ENCODE assay signal across 13 cellular contexts in genomic region chr17:19720631-19721426, GRCh38. TPM values are rescaled to one million over a fixed set of nuclear protein-coding genes. Genes with fewer than 3 reads are reported as not detected.
DNase-seq lines count a peak whose midpoint lies in the region; ATAC-seq, FAIRE-seq and TF ChIP-seq lines count a peak whose summit lies in the region.
"Had no signal": no experiment of that assay in that cellular context is flagged by ENCODE, and none has a peak within 500 bp of the region (broad histone marks: within the 10 kb centered on the region; RNA-seq: fewer than 3 reads in every experiment).

No MANE protein-coding gene starts in this region.

- 81% methylated on average over 9 of the region's 9 CpGs; no CpG with 5 or more reads in 1 of the 2 experiments for WGBS in H1 (ENCODE audit: extremely low coverage in 1 of 2, insufficient coverage in 1 of 2, insufficient read length in 1 of 2, insufficient replicate concordance in 2 of 2, low coverage in 1 of 2, low lambda C conversion rate in 2 of 2, missing lambda C conversion rate in 1 of 2), 2 experiments

- no peak overlapping the region for H2BK120ac ChIP-seq in H1 (replicated peaks; ENCODE audit: low read depth, low read length)

- no peak overlapping the region for H3K9ac ChIP-seq in H1 (replicated peaks in 1 of 4; ENCODE audit: extremely low read depth in 1 of 4, low read depth in 3 of 4, low read length in 3 of 4)

- H3K27me3 ChIP-seq in MG63 (no peaks in the 10 kb centered on the region), H1 (replicated peaks in 1 of 4; ENCODE audit: control insufficient read depth in 3 of 4, extremely low read depth in 1 of 4, insufficient read depth in 3 of 4, low read length in 3 of 4) (no peaks in the 10 kb centered on the region)
- H3K27me3 ChIP-seq: right atrium auricular region had no signal

- TF ChIP-seq CTCF in H1 (IDR thresholded peaks at IDR 0.05; ENCODE audit: control extremely low read depth in 1 of 3, insufficient read depth in 1 of 3, low read depth in 1 of 3, low read length in 3 of 3): no peak
- no peak for TF ChIP-seq CTCF in nephron (IDR thresholded peaks at IDR 0.05; ENCODE audit: unreplicated experiment in 3 of 3)

- no peak overlapping the region for H2BK12ac ChIP-seq in H1 (ENCODE audit: low read depth, low read length)

- no peaks in the 10 kb centered on the region; a peak in 1 of 7 replicates for H3K4me1 ChIP-seq in H1 (replicated peaks in 1 of 4; ENCODE audit: control insufficient read depth in 3 of 4, insufficient read depth in 4 of 4, low read length in 3 of 4)

- H2AK5ac ChIP-seq in H1 (ENCODE audit: low read depth, low read length): no peak overlapping the region

- H2BK20ac ChIP-seq in H1 (ENCODE audit: low read length): 0 out of 2 replicates have a peak overlapping the region, but pooled peaks have one; percentile 10

- no peaks in the 10 kb centered on the region for H3K36me3 ChIP-seq in MG63
- H3K36me3 ChIP-seq in H1 (ENCODE audit: control insufficient read depth in 2 of 4, insufficient read depth in 4 of 4, low read length in 3 of 4): no peaks in the 10 kb centered on the region
- H3K36me3 ChIP-seq: right atrium auricular region, WERI-Rb-1 had no signal

- H3K9me3 Mint-ChIP-seq in nephron: no peaks in the 10 kb centered on the region
- no peaks in the 10 kb centered on the region for H3K9me3 Mint-ChIP-seq in activated CD4-positive, alpha-beta T cell treated with anti-CD3 and anti-CD28 coated beads, Interleukin-2, amount 10 ng/mL, durations not matched to agents 7 days and 5 days
- H3K9me3 Mint-ChIP-seq: CD4-positive, alpha-beta T cell had no signal

- no peaks in the 10 kb centered on the region for H3K9me3 ChIP-seq in MG63
- H3K9me3 ChIP-seq in H1 (ENCODE audit: insufficient read depth in 2 of 2, low read depth in 1 of 2, low read length in 1 of 2): no peaks in the 10 kb centered on the region
- H3K9me3 ChIP-seq: right atrium auricular region had no signal

- no peak for TF ChIP-seq RAD21 in H1 (IDR thresholded peaks at IDR 0.05 in 1 of 2, conservative IDR thresholded peaks at IDR 0.05 in 1 of 2; ENCODE audit: low read depth in 2 of 2, low read length in 2 of 2)

- ATAC-seq in GM21619 (IDR thresholded peaks at IDR 0.05; ENCODE audit: unreplicated experiment): no peak

- FAIRE-seq in H1 (lab: Jason Lieb, UNC): no peak

- no peaks in the 10 kb centered on the region for H3K79me2 ChIP-seq in H1 (ENCODE audit: control insufficient read depth in 1 of 2, insufficient read depth in 2 of 2, low read length in 2 of 2)

- H4K5ac ChIP-seq in H1 (ENCODE audit: insufficient read length, low read depth, low read length): no peak overlapping the region

- H3K14ac ChIP-seq in H1 (ENCODE audit: insufficient read length): no peak overlapping the region

- no peak overlapping the region for H3K23ac ChIP-seq in H1 (ENCODE audit: insufficient read length)

- H3K36me3 Mint-ChIP-seq in nephron (ENCODE audit: low read depth): no peaks in the 10 kb centered on the region
- H3K36me3 Mint-ChIP-seq in activated CD4-positive, alpha-beta T cell treated with anti-CD3 and anti-CD28 coated beads, Interleukin-2, amount 10 ng/mL, durations not matched to agents 7 days and 5 days (ENCODE audit: low read depth): no peaks in the 10 kb centered on the region

- H3K18ac ChIP-seq in H1 (ENCODE audit: extremely low read depth, low read length): no peak overlapping the region

- H2BK5ac ChIP-seq in H1 (ENCODE audit: low read depth, low read length): no peak overlapping the region

- CTCF ChIA-PET in H1 (lab: Charles Lee; ENCODE audit: partially characterized antibody): interaction anchor here (0.6 to 8.7 kb wide), 15 partner anchors 9 to 335 kb away, joined by 3 to 56 read pairs (median 4); partner anchors contain the start of gene ALDH3A2
- CTCF ChIA-PET in activated CD4-positive, alpha-beta T cell treated with anti-CD3 and anti-CD28 coated beads, Interleukin-2, amount 10 ng/mL, durations not matched to agents 7 days and 5 days (lab: Charles Lee): interaction anchor here (0.6 kb wide), 1 partner anchor 71 kb away, joined by 3 read pairs; no protein-coding TSS in a partner anchor

- no peak overlapping the region for H3K4me2 ChIP-seq in H1 (ENCODE audit: insufficient read depth in 1 of 2, low read depth in 2 of 2, low read length in 2 of 2)

- DNase-seq in DMS79 (lab: John Stamatoyannopoulos, UW) (peak; percentile 41), MG63 (peak; percentile 81), H1 (ENCODE audit: low read depth in 1 of 2, low spot score in 2 of 2) (no peak), DMS114 treated with DMSO at 0.1 percent for 48 hours (lab: John Stamatoyannopoulos, UW; ENCODE audit: unreplicated experiment) (no peak)
- DNase-seq in stimulated activated CD4-positive, alpha-beta T cell treated with anti-CD3 and anti-CD28 coated beads, Interleukin-1b, Interleukin-23, amount 100 ng/mL, for 48 hours: no peak
- DNase-seq in activated CD4-positive, alpha-beta T cell treated with anti-CD3 and anti-CD28 coated beads, Interleukin-2, amount 10 ng/mL, durations not matched to agents 7 days and 5 days: no peak
- DNase-seq: CD4-positive, alpha-beta T cell; NCI-H774; WERI-Rb-1 had no signal

- H3K23me2 ChIP-seq in H1 (ENCODE audit: low read depth, low read length): no peaks in the 10 kb centered on the region

- H3K27ac ChIP-seq in H1 (ENCODE audit: low read depth, low read length): no peak overlapping the region
- H3K27ac ChIP-seq: right atrium auricular region, WERI-Rb-1 had no signal

- peak overlapping the region; percentile 42 to 84 (median 82) for H3K27ac Mint-ChIP-seq in nephron
- H3K27ac Mint-ChIP-seq in activated CD4-positive, alpha-beta T cell treated with anti-CD3 and anti-CD28 coated beads, Interleukin-2, amount 10 ng/mL, durations not matched to agents 7 days and 5 days: no peak overlapping the region
- H3K27ac Mint-ChIP-seq: CD4-positive, alpha-beta T cell had no signal

- TF ChIP-seq POLR2A in H1 (IDR thresholded peaks at IDR 0.05; ENCODE audit: control extremely low read depth in 1 of 2, low read depth in 2 of 2, low read length in 2 of 2): no peak

- H3K27me3 Mint-ChIP-seq in nephron (ENCODE audit: low read depth): peaks cover 14% of the 10 kb centered on the region
- H3K27me3 Mint-ChIP-seq in activated CD4-positive, alpha-beta T cell treated with anti-CD3 and anti-CD28 coated beads, Interleukin-2, amount 10 ng/mL, durations not matched to agents 7 days and 5 days: peaks cover 3% of the 10 kb centered on the region
- H3K27me3 Mint-ChIP-seq: CD4-positive, alpha-beta T cell had no signal

- H4K91ac ChIP-seq in H1 (replicated peaks; ENCODE audit: insufficient read length, low read length): no peak overlapping the region

- H3K56ac ChIP-seq in H1 (replicated peaks; ENCODE audit: insufficient read length, low read depth, low read length): no peak overlapping the region

- H2BK15ac ChIP-seq in H1 (ENCODE audit: low read length): 0 out of 2 replicates have a peak overlapping the region, but pooled peaks have one; percentile 61

- TF ChIP-seq EP300 in H1 (IDR thresholded peaks at IDR 0.05; ENCODE audit: borderline replicate concordance in 1 of 2, low read depth in 2 of 2, low read length in 2 of 2): no peak

- H2AFZ ChIP-seq in H1 (ENCODE audit: low read length): no peak overlapping the region

- POLR2A ChIA-PET in H1 (lab: Charles Lee; ENCODE audit: partially characterized antibody): interaction anchor here (1.0 to 3.9 kb wide), 2 partner anchors 8 to 72 kb away, joined by 3 to 16 read pairs; partner anchors contain the start of gene ALDH3A2
- POLR2A ChIA-PET in activated CD4-positive, alpha-beta T cell treated with anti-CD3 and anti-CD28 coated beads, Interleukin-2, amount 10 ng/mL, durations not matched to agents 7 days and 5 days (lab: Charles Lee): no interaction called here

- H3K4me3 ChIP-seq in MG63 (no peak overlapping the region), H1 (ENCODE audit: extremely low read depth in 1 of 4, insufficient read depth in 2 of 4, low read depth in 3 of 4, low read length in 4 of 4) (no peak overlapping the region)
- H3K4me3 ChIP-seq: right atrium auricular region had no signal

- no peak overlapping the region for H3K4ac ChIP-seq in H1 (replicated peaks; ENCODE audit: insufficient read length, low read depth, low read length)

- H4K20me1 ChIP-seq in H1 (replicated peaks in 1 of 2; ENCODE audit: control insufficient read depth in 1 of 2, insufficient read depth in 2 of 2, low read length in 2 of 2): no peaks in the 10 kb centered on the region

- no peaks in the 10 kb centered on the region for H3K79me1 ChIP-seq in H1 (ENCODE audit: low read depth, low read length)

- peak overlapping the region; percentile 65 for H4K8ac ChIP-seq in H1 (ENCODE audit: extremely low read depth, insufficient read depth, low read length)

- peaks cover 52% of the 10 kb centered on the region for H3K4me1 Mint-ChIP-seq in nephron
- peaks cover 10% of the 10 kb centered on the region for H3K4me1 Mint-ChIP-seq in activated CD4-positive, alpha-beta T cell treated with anti-CD3 and anti-CD28 coated beads, Interleukin-2, amount 10 ng/mL, durations not matched to agents 7 days and 5 days

- peak overlapping the region in 2 of 3 experiments; percentile 13 to 44 for H3K4me3 Mint-ChIP-seq in nephron
- H3K4me3 Mint-ChIP-seq in activated CD4-positive, alpha-beta T cell treated with anti-CD3 and anti-CD28 coated beads, Interleukin-2, amount 10 ng/mL, durations not matched to agents 7 days and 5 days: no peak overlapping the region
- H3K4me3 Mint-ChIP-seq: CD4-positive, alpha-beta T cell had no signal

RNA-seq across cellular contexts. Expression of gene SLC47A2, which starts 4.4 kb away (rescaled TPM):
- 24.8 and 27.9 TPM in 2 replicates for total RNA-seq in MG63 (2014; rRNA removed; shearing (Covaris generic); ENCODE audit: low replicate concordance)
- total RNA-seq in H1 (2021; fragmentation: NEBNext Ultra II Directional; extraction: Animal tissue kit (Norgen Biotek cat#: 25700)): not detected in 2 replicates
- polyA plus RNA-seq in H1 (2011; rRNA removed): not detected in 2 replicates
- polyA plus RNA-seq in H1 (2011; cell fraction: cytosol; rRNA removed): not detected
- not detected for polyA plus RNA-seq in H1 (2011; cell fraction: nucleus; rRNA removed)
- 0.07 to 0.09 TPM in 2 of 4 replicates, not detected in the others for polyA plus RNA-seq in H1 (2012, experiment 1 of 2)
- not detected for polyA plus RNA-seq in H1 (2012, experiment 2 of 2)
- polyA plus RNA-seq in H1 (2013, experiment 1 of 2): not detected
- not detected for polyA plus RNA-seq in H1 (2013, experiment 2 of 2)
- not detected in 2 replicates for polyA minus RNA-seq in H1 (2011; rRNA and poly(A)+ RNA removed)
- polyA minus RNA-seq in H1 (2011; cell fraction: cytosol; rRNA and poly(A)+ RNA removed): not detected
- polyA minus RNA-seq in H1 (2011; cell fraction: nucleus; rRNA and poly(A)+ RNA removed): not detected
- not detected for total RNA-seq in activated CD4-positive, alpha-beta T cell treated with anti-CD3 and anti-CD28 coated beads, Interleukin-2, amount 10 ng/mL, durations not matched to agents 7 days and 5 days
- total RNA-seq: CD4-positive, alpha-beta T cell; mucosa of gallbladder; right atrium auricular region had no signal

RNA-seq across cellular contexts. Expression of gene ALDH3A1, which starts 27.3 kb away (rescaled TPM):
- 240 and 395 TPM in 2 replicates for total RNA-seq in MG63 (2014; rRNA removed; shearing (Covaris generic); ENCODE audit: low replicate concordance)
- total RNA-seq in H1 (2021; fragmentation: NEBNext Ultra II Directional; extraction: Animal tissue kit (Norgen Biotek cat#: 25700)): 0.37 and 0.46 TPM in 2 replicates
- 0.75 and 1.4 TPM in 2 replicates for polyA plus RNA-seq in H1 (2011; rRNA removed)
- polyA plus RNA-seq in H1 (2011; cell fraction: cytosol; rRNA removed): 0.43 TPM
- polyA plus RNA-seq in H1 (2011; cell fraction: nucleus; rRNA removed): 1.1 TPM
- 0.23 to 0.94 TPM (median 0.48 TPM) in 4 replicates for polyA plus RNA-seq in H1 (2012, experiment 1 of 2)
- 0.30 TPM for polyA plus RNA-seq in H1 (2012, experiment 2 of 2)
- 0.30 TPM for polyA plus RNA-seq in H1 (2013, experiment 1 of 2)
- polyA plus RNA-seq in H1 (2013, experiment 2 of 2): 0.09 TPM
- polyA minus RNA-seq in H1 (2011; rRNA and poly(A)+ RNA removed): 0.69 and 0.83 TPM in 2 replicates
- polyA minus RNA-seq in H1 (2011; cell fraction: cytosol; rRNA and poly(A)+ RNA removed): not detected
- 1.3 TPM for polyA minus RNA-seq in H1 (2011; cell fraction: nucleus; rRNA and poly(A)+ RNA removed)
- total RNA-seq in activated CD4-positive, alpha-beta T cell treated with anti-CD3 and anti-CD28 coated beads, Interleukin-2, amount 10 ng/mL, durations not matched to agents 7 days and 5 days: not detected
- total RNA-seq: CD4-positive, alpha-beta T cell had no signal

Comparison
In these comparisons a context has a peak if more than half of its experiments do, and no peak if none do; other contexts are left out.
1. DNase-seq: peak in DMS79 (single experiment) and MG63 (single experiment); none in H1 (0 of 2), stimulated activated CD4-positive, alpha-beta T cell treated with anti-CD3 and anti-CD28 coated beads, Interleukin-1b, Interleukin-23, amount 100 ng/mL, for 48 hours (single experiment), activated CD4-positive, alpha-beta T cell treated with anti-CD3 and anti-CD28 coated beads, Interleukin-2, amount 10 ng/mL, durations not matched to agents 7 days and 5 days (single experiment) and DMS114 treated with DMSO at 0.1 percent for 48 hours (single experiment).
2. RNA of gene SLC47A2, which starts 4.4 kb away (total RNA-seq): 24.8 to 27.9 TPM in MG63; not detected in H1 and not detected in activated CD4-positive, alpha-beta T cell treated with anti-CD3 and anti-CD28 coated beads, Interleukin-2, amount 10 ng/mL, durations not matched to agents 7 days and 5 days; every median in the first group is over 10 times any median in the second.
3. RNA of gene ALDH3A1, which starts 27.3 kb away (total RNA-seq): 240 to 395 TPM in MG63; 0.37 to 0.46 TPM in H1 and not detected in activated CD4-positive, alpha-beta T cell treated with anti-CD3 and anti-CD28 coated beads, Interleukin-2, amount 10 ng/mL, durations not matched to agents 7 days and 5 days; every median in the first group is over 100 times any median in the second.